In the genomic region with DNA sequence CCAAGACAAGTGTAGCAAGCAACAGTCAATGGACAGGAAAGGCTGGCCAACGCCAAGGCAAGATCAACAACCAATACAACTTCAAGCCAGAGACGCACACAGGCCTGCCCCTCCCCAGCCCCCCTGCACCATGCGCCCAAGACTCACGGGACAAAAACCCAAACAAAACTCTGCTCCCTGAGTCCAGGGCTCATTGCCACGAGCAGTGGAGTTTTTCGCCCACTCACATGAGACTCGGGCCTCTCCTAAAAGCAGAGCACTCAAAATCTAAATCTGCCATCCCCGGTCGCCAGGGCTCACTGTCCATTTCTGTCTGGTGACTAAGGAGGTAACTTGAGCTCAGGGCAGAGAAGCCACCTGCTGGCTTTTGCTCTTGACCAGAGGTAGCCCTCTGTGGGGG, we compare ENCODE assay signal across 1 cellular context.
TF ChIP-seq lines count a peak whose summit lies in the region.

No MANE protein-coding gene starts in this region.

TF ChIP-seq in K562, 482 proteins besides CTCF, POLR2A, EP300 and RAD21 (continued from another document):
- TF ChIP-seq, protein P1, sequence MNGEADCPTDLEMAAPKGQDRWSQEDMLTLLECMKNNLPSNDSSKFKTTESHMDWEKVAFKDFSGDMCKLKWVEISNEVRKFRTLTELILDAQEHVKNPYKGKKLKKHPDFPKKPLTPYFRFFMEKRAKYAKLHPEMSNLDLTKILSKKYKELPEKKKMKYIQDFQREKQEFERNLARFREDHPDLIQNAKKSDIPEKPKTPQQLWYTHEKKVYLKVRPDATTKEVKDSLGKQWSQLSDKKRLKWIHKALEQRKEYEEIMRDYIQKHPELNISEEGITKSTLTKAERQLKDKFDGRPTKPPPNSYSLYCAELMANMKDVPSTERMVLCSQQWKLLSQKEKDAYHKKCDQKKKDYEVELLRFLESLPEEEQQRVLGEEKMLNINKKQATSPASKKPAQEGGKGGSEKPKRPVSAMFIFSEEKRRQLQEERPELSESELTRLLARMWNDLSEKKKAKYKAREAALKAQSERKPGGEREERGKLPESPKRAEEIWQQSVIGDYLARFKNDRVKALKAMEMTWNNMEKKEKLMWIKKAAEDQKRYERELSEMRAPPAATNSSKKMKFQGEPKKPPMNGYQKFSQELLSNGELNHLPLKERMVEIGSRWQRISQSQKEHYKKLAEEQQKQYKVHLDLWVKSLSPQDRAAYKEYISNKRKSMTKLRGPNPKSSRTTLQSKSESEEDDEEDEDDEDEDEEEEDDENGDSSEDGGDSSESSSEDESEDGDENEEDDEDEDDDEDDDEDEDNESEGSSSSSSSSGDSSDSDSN (IDR thresholded peaks at IDR 0.05; ENCODE audit: borderline replicate concordance in 1 of 2, low read depth in 2 of 2, low read length in 2 of 2), result no peak
- TF ChIP-seq, protein P2, sequence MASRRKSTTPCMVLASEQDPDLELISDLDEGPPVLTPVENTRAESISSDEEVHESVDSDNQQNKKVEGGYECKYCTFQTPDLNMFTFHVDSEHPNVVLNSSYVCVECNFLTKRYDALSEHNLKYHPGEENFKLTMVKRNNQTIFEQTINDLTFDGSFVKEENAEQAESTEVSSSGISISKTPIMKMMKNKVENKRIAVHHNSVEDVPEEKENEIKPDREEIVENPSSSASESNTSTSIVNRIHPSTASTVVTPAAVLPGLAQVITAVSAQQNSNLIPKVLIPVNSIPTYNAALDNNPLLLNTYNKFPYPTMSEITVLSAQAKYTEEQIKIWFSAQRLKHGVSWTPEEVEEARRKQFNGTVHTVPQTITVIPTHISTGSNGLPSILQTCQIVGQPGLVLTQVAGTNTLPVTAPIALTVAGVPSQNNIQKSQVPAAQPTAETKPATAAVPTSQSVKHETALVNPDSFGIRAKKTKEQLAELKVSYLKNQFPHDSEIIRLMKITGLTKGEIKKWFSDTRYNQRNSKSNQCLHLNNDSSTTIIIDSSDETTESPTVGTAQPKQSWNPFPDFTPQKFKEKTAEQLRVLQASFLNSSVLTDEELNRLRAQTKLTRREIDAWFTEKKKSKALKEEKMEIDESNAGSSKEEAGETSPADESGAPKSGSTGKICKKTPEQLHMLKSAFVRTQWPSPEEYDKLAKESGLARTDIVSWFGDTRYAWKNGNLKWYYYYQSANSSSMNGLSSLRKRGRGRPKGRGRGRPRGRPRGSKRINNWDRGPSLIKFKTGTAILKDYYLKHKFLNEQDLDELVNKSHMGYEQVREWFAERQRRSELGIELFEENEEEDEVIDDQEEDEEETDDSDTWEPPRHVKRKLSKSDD (conservative IDR thresholded peaks at IDR 0.05; ENCODE audit: low read length), result no peak
- TF ChIP-seq, protein P3, sequence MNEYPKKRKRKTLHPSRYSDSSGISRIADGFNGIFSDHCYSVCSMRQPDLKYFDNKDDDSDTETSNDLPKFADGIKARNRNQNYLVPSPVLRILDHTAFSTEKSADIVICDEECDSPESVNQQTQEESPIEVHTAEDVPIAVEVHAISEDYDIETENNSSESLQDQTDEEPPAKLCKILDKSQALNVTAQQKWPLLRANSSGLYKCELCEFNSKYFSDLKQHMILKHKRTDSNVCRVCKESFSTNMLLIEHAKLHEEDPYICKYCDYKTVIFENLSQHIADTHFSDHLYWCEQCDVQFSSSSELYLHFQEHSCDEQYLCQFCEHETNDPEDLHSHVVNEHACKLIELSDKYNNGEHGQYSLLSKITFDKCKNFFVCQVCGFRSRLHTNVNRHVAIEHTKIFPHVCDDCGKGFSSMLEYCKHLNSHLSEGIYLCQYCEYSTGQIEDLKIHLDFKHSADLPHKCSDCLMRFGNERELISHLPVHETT (CRISPR knock-in tag; conservative IDR thresholded peaks at IDR 0.05 in 1 of 2, IDR thresholded peaks at IDR 0.05 in 1 of 2), result no peak
